ENCODE assay signal across 8 cellular contexts in the genomic region with DNA sequence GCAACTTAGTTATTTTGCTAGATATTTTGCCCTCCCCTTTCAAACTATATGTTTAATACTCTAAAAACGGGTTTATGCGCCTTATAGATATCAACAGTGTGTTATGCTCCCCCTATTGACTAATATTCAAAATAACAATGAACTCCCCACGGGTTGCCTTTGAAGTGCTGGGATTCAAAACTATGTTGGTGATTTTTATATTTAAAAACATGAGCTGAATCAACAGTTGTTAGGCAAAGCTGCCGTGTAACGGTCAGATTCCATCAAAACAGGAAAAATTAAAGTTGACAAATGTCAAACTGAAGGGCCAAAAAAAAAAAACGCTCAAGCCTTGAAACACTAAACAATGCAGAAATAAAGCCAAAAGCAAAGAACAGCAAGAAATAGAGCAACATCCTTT. TPM values are rescaled to one million over a fixed set of nuclear protein-coding genes. Genes with fewer than 3 reads are reported as not detected.
DNase-seq lines count a peak whose midpoint lies in the region; ATAC-seq and TF ChIP-seq lines count a peak whose summit lies in the region.

No MANE protein-coding gene starts in this region.

- H3K79me2 ChIP-seq in DOHH2 (ENCODE audit: control insufficient read depth, low read length) = no peaks in the 10 kb centered on the region
- H3K79me2 ChIP-seq in MM.1S (ENCODE audit: low read length) = no peaks in the 10 kb centered on the region

- H3K36me3 ChIP-seq in DOHH2 (ENCODE audit: control insufficient read depth, low read length) (no peaks in the 10 kb centered on the region), MM.1S (replicated peaks; ENCODE audit: insufficient read depth, low read length) (no peaks in the 10 kb centered on the region), muscle layer of colon (ENCODE audit: insufficient read depth, low read length) (no peaks in the 10 kb centered on the region)

- intact Hi-C loops in MCF 10A (cut with micrococcal nuclease) = loop anchor here (1.0 kb wide), 1 partner anchor 152 kb away; no protein-coding TSS in a partner anchor

- DNase-seq in MM.1S (peak; percentile 45), MCF 10A (ENCODE audit: unreplicated experiment) (peak; percentile 49), KG1 (lab: John Stamatoyannopoulos, UW) (no peak)
- no peak for DNase-seq in activated CD8-positive, alpha-beta memory T cell treated with anti-CD3 and anti-CD28 coated beads, Interleukin-2, amount 50 U/mL, for 48 hours
- no peak for DNase-seq in stimulated activated CD4-positive, alpha-beta T cell treated with anti-CD3 and anti-CD28 coated beads, Interleukin-2, amount 100 ng/mL, for 24 hours

- H3K27ac Mint-ChIP-seq in MCF 10A (ENCODE audit: low read depth, unreplicated experiment) = peak overlapping the region; percentile 92

- peaks cover 12% of the 10 kb centered on the region for H3K36me3 Mint-ChIP-seq in MCF 10A (ENCODE audit: insufficient read depth, unreplicated experiment)

- no peak for ATAC-seq in HG02970 (IDR thresholded peaks at IDR 0.05; ENCODE audit: low FRiP score, unreplicated experiment)

- H2AFZ ChIP-seq in MM.1S (ENCODE audit: low read length) = no peak overlapping the region

- CTCF ChIA-PET in MCF 10A (lab: Yijun Ruan, JAX) = interaction anchor here (0.5 to 4.3 kb wide), 38 partner anchors 11 to 854 kb away, joined by 3 to 35 read pairs (median 4); no protein-coding TSS in a partner anchor

- H4K20me1 ChIP-seq in DOHH2 (ENCODE audit: control insufficient read depth, insufficient read depth, low read depth, low read length) (no peaks in the 10 kb centered on the region), MM.1S (ENCODE audit: insufficient read depth, low read length) (no peaks in the 10 kb centered on the region)

- peak overlapping the region; percentile 99 for H3K4me3 Mint-ChIP-seq in MCF 10A (ENCODE audit: unreplicated experiment)

- H3K9me3 ChIP-seq in DOHH2 (ENCODE audit: control insufficient read depth, insufficient read depth, low read length) (no peaks in the 10 kb centered on the region), MM.1S (replicated peaks; ENCODE audit: insufficient read depth, low read length) (no peaks in the 10 kb centered on the region), muscle layer of colon (ENCODE audit: low read length) (no peaks in the 10 kb centered on the region)

- TF ChIP-seq CTCF in DOHH2 (IDR thresholded peaks at IDR 0.05; ENCODE audit: low read depth, low read length, poor library complexity, severe bottlenecking) (peak; percentile 54), MM.1S (IDR thresholded peaks at IDR 0.05; ENCODE audit: low read length) (peak; percentile 53), MCF 10A (IDR thresholded peaks at IDR 0.05; ENCODE audit: unreplicated experiment) (peak; percentile 42)

- H3K4me1 Mint-ChIP-seq in MCF 10A (ENCODE audit: insufficient read depth, unreplicated experiment) = peaks cover 33% of the 10 kb centered on the region

- H3K27me3 Mint-ChIP-seq in MCF 10A (ENCODE audit: insufficient read depth, unreplicated experiment) = no peaks in the 10 kb centered on the region

- H3K9me2 ChIP-seq in DOHH2 (replicated peaks; ENCODE audit: control insufficient read depth, low read length) (no peaks in the 10 kb centered on the region), MM.1S (replicated peaks; ENCODE audit: insufficient read depth, low read length) (no peaks in the 10 kb centered on the region)

- H3K27me3 ChIP-seq in DOHH2 (ENCODE audit: control insufficient read depth, low read length) (peaks cover 26% of the 10 kb centered on the region), MM.1S (replicated peaks; ENCODE audit: insufficient read depth, low read length) (0 out of 2 replicates have a peak, but pooled peaks cover 3% of the 10 kb centered on the region), muscle layer of colon (ENCODE audit: control insufficient read depth in 1 of 2, insufficient read depth in 2 of 2, low read length in 2 of 2) (no peaks in the 10 kb centered on the region)

- H3K9ac ChIP-seq in MM.1S (ENCODE audit: low read length) = no peak overlapping the region
- H3K9ac ChIP-seq in muscle layer of colon (ENCODE audit: low read length) = no peak overlapping the region

- no peaks in the 10 kb centered on the region for H3K4me1 ChIP-seq in DOHH2 (ENCODE audit: control insufficient read depth, low read length)
- no peaks in the 10 kb centered on the region for H3K4me1 ChIP-seq in MM.1S (ENCODE audit: low read length)
- H3K4me1 ChIP-seq in muscle layer of colon (ENCODE audit: insufficient read depth, low read length) = peaks cover 38% of the 10 kb centered on the region

- no peaks in the 10 kb centered on the region for H3F3A ChIP-seq in DOHH2 (ENCODE audit: control insufficient read depth, insufficient read depth)
- H3F3A ChIP-seq in MM.1S (ENCODE audit: insufficient read depth, low read length) = 0 out of 2 replicates have a peak, but pooled peaks cover 3% of the 10 kb centered on the region

- POLR2A ChIA-PET in MCF 10A (lab: Yijun Ruan, JAX) = interaction anchor here (0.7 to 5.2 kb wide), 21 partner anchors 8 to 370 kb away, joined by 3 to 71 read pairs (median 10); no protein-coding TSS in a partner anchor

- H3K4me3 ChIP-seq in DOHH2 (ENCODE audit: low read length) (no peak overlapping the region), MM.1S (ENCODE audit: low read length) (no peak overlapping the region), muscle layer of colon (ENCODE audit: low read depth in 1 of 2, low read length in 2 of 2) (peak overlapping the region in 1 of 2 donors; percentile 86)

- no peaks in the 10 kb centered on the region for H3K9me3 Mint-ChIP-seq in MCF 10A (ENCODE audit: unreplicated experiment)

- H3K27ac ChIP-seq in DOHH2 (ENCODE audit: low read depth, low read length) (no peak overlapping the region), MM.1S (ENCODE audit: low read length) (no peak overlapping the region), muscle layer of colon (ENCODE audit: low read depth, low read length) (peak overlapping the region; percentile 10)

- BruUV-seq in MCF 10A (replicated peaks; lab: Mats Ljungman, UMichigan) = no TSS peak

- no peak overlapping the region for H3K4me2 ChIP-seq in DOHH2 (ENCODE audit: low read length)
- no peak overlapping the region for H3K4me2 ChIP-seq in MM.1S (ENCODE audit: low read depth, low read length)

RNA-seq across cellular contexts. Expression of a gene that starts 2.5 kb away (rescaled TPM):
- total RNA-seq in MCF 10A (2022) = 7.0 and 12.0 TPM in 2 replicates

Comparison
In these comparisons a context has a peak if more than half of its experiments do, and no peak if none do; other contexts are left out.
1. DNase-seq: peak in MM.1S (single experiment) and MCF 10A (single experiment); none in KG1 (single experiment), activated CD8-positive, alpha-beta memory T cell treated with anti-CD3 and anti-CD28 coated beads, Interleukin-2, amount 50 U/mL, for 48 hours (single experiment) and stimulated activated CD4-positive, alpha-beta T cell treated with anti-CD3 and anti-CD28 coated beads, Interleukin-2, amount 100 ng/mL, for 24 hours (0 of 2).
2. Peak in every context shown above with its lines, with median percentiles within 50 percentile points of each other: CTCF ChIP-seq.